In genomic region chr15:60328852-60329443, GRCh38 we compare ENCODE assay signal across 9 cellular contexts.
DNase-seq lines count a peak whose midpoint lies in the region; ATAC-seq and TF ChIP-seq lines count a peak whose summit lies in the region.
"Had no signal": no experiment of that assay in that cellular context is flagged by ENCODE, and none has a peak within 500 bp of the region (broad histone marks: within the 10 kb centered on the region; RNA-seq: fewer than 3 reads in every experiment).

No MANE protein-coding gene starts in this region.

- DNase-seq in activated T-cell treated with anti-CD3 and anti-CD28 coated beads for 1 hour (ENCODE audit: low read depth) (peak; percentile 5), NCI-H69 (lab: John Stamatoyannopoulos, UW) (peak; percentile 42), chondrocyte (ENCODE audit: low spot score) (no peak), nephron progenitor cell (peak; percentile 23)
- DNase-seq in activated T-cell treated with anti-CD3 and anti-CD28 coated beads, Interleukin-2, amount 50 U/mL, for 24 hours, result no peak

- peaks cover 3% of the 10 kb centered on the region for H3K4me1 Mint-ChIP-seq in activated T-cell treated with anti-CD3 and anti-CD28 coated beads, Interleukin-2, amount 50 U/mL, for 24 hours (ENCODE audit: low read depth)
- H3K4me1 Mint-ChIP-seq in chondrocyte (ENCODE audit: low read depth) (peaks cover 13% of the 10 kb centered on the region), nephron progenitor cell (peaks cover 36% of the 10 kb centered on the region)

- no peak for ATAC-seq in HG02623 (IDR thresholded peaks at IDR 0.05; ENCODE audit: unreplicated experiment)
- ATAC-seq in HG03439 (IDR thresholded peaks at IDR 0.05; ENCODE audit: unreplicated experiment), result no peak
- no peak for ATAC-seq in HG02759 (IDR thresholded peaks at IDR 0.05; ENCODE audit: unreplicated experiment)

- H3K36me3 Mint-ChIP-seq in activated T-cell treated with anti-CD3 and anti-CD28 coated beads, Interleukin-2, amount 50 U/mL, for 24 hours (ENCODE audit: low read depth), result no peaks in the 10 kb centered on the region
- H3K36me3 Mint-ChIP-seq in chondrocyte (ENCODE audit: low read depth), result peaks cover 9% of the 10 kb centered on the region
- no peaks in the 10 kb centered on the region for H3K36me3 Mint-ChIP-seq in nephron progenitor cell (ENCODE audit: low read depth)
- H3K36me3 Mint-ChIP-seq: activated naive CD4-positive, alpha-beta T cell treated with anti-CD3 and anti-CD28 coated beads, Interleukin-2, amount 50 U/mL, for 72 hours had no signal

- peaks cover 63% of the 10 kb centered on the region for H3K27me3 Mint-ChIP-seq in activated T-cell treated with anti-CD3 and anti-CD28 coated beads, Interleukin-2, amount 50 U/mL, for 24 hours
- H3K27me3 Mint-ChIP-seq in chondrocyte (ENCODE audit: low read depth) (peaks cover 28% of the 10 kb centered on the region), nephron progenitor cell (ENCODE audit: low read depth, poor library complexity) (peaks cover 4% of the 10 kb centered on the region)

- no peaks in the 10 kb centered on the region for H3K9me3 Mint-ChIP-seq in activated T-cell treated with anti-CD3 and anti-CD28 coated beads, Interleukin-2, amount 50 U/mL, for 24 hours
- H3K9me3 Mint-ChIP-seq in chondrocyte (ENCODE audit: low read depth), result no peaks in the 10 kb centered on the region
- peaks cover 5% of the 10 kb centered on the region for H3K9me3 Mint-ChIP-seq in nephron progenitor cell
- H3K9me3 Mint-ChIP-seq: activated naive CD4-positive, alpha-beta T cell treated with anti-CD3 and anti-CD28 coated beads, Interleukin-2, amount 50 U/mL, for 72 hours had no signal

- TF ChIP-seq CTCF in chondrocyte (IDR thresholded peaks at IDR 0.05) (peak; percentile 96), nephron progenitor cell (IDR thresholded peaks at IDR 0.05) (peak; percentile 71)

- H3K4me3 Mint-ChIP-seq in activated T-cell treated with anti-CD3 and anti-CD28 coated beads, Interleukin-2, amount 50 U/mL, for 24 hours, result no peak overlapping the region
- H3K4me3 Mint-ChIP-seq in chondrocyte (ENCODE audit: unreplicated experiment) (no peak overlapping the region), nephron progenitor cell (no peak overlapping the region)

- H3K27ac Mint-ChIP-seq in activated T-cell treated with anti-CD3 and anti-CD28 coated beads, Interleukin-2, amount 50 U/mL, for 24 hours, result no peak overlapping the region
- H3K27ac Mint-ChIP-seq in chondrocyte (ENCODE audit: unreplicated experiment), result no peak overlapping the region
- no peak overlapping the region for H3K27ac Mint-ChIP-seq in nephron progenitor cell
- H3K27ac Mint-ChIP-seq: activated naive CD4-positive, alpha-beta T cell treated with anti-CD3 and anti-CD28 coated beads, Interleukin-2, amount 50 U/mL, for 72 hours had no signal

Comparison
In these comparisons a context has a peak if more than half of its experiments do, and no peak if none do; other contexts are left out.
1. DNase-seq: peak in activated T-cell treated with anti-CD3 and anti-CD28 coated beads for 1 hour (single experiment), NCI-H69 (single experiment) and nephron progenitor cell (single experiment); none in activated T-cell treated with anti-CD3 and anti-CD28 coated beads, Interleukin-2, amount 50 U/mL, for 24 hours (single experiment) and chondrocyte (single experiment).